In the genomic region with DNA sequence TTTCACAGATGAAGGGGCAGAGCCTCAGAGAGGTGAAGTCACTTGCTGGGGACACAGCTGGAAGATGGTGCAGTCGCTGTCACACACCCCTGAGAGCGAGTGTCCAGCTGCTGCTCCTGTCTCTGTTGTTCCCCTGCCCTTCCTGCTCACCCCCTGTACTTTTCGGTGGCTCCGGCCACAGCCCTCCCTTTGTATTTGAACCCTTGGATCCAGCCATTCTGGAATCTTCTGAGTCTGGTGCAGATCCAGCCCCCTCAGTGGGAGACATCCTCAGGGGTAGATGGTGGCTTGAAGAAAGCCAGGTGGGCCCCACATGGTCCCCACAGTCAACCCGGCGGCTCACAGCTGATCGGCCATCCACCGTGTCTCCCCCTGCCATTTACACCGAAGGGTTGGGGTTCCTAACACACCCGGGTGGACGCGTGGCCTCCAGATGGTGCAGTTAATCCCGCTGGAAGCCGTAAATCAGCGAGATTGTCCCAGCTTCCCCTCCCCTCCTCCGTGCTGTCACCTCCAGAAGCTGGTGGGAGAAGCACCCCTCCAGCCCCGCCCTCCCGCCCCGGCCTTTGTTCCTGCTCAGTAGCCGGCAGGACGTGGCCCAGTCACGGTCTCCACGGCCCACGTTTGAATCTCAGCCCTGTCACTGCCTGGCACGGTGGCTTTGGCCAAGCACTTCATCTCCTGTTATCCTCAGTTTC, we compare ENCODE assay signal across 12 cellular contexts.
A peak's percentile ranks its signal among the peaks of the same experiment; 100 is the strongest.
DNase-seq lines count a peak whose midpoint lies in the region; ATAC-seq and TF ChIP-seq lines count a peak whose summit lies in the region.
"Had no signal": no experiment of that assay in that cellular context is flagged by ENCODE, and none has a peak within 500 bp of the region (broad histone marks: within the 10 kb centered on the region; RNA-seq: fewer than 3 reads in every experiment).

No MANE protein-coding gene starts in this region.

- peaks cover 14% of the 10 kb centered on the region for H3K4me1 Mint-ChIP-seq in activated B cell treated with CpG ODN at 0.5 μM for 24 hours
- H3K4me1 Mint-ChIP-seq in naive thymus-derived CD8-positive, alpha-beta T cell, result peaks cover 7 to 44% (median 32%) of the 10 kb centered on the region in 4 donors

- DNase-seq in AG10803 (ENCODE audit: low read depth) (peak; percentile 29), COLO668 (lab: John Stamatoyannopoulos, UW; ENCODE audit: unreplicated experiment) (peak; percentile 17), activated B cell treated with CpG ODN at 0.5 μM for 24 hours (no peak), NCI-H2029 (lab: John Stamatoyannopoulos, UW) (no peak), NCI-H2029 treated with DMSO at 0.1 percent for 48 hours (lab: John Stamatoyannopoulos, UW) (no peak)
- DNase-seq in naive thymus-derived CD8-positive, alpha-beta T cell, result no peak
- no peak for DNase-seq in stimulated activated CD4-positive, alpha-beta T cell treated with anti-CD3 and anti-CD28 coated beads, Interleukin-4, amount 100 ng/mL, for 1 hour
- DNase-seq: activated CD4-positive, alpha-beta T cell treated with anti-CD3 and anti-CD28 coated beads for 36 hours; dorsolateral prefrontal cortex; NCI-H510A; SJCRH30 had no signal

- no peaks in the 10 kb centered on the region for H3K36me3 Mint-ChIP-seq in activated B cell treated with CpG ODN at 0.5 μM for 24 hours (ENCODE audit: low read depth)
- H3K36me3 Mint-ChIP-seq in naive thymus-derived CD8-positive, alpha-beta T cell, result no peaks in the 10 kb centered on the region

- peaks cover 2% of the 10 kb centered on the region for H3K27me3 Mint-ChIP-seq in activated B cell treated with CpG ODN at 0.5 μM for 24 hours
- peaks cover 0 to 3% (median 0%) of the 10 kb centered on the region in 5 donors for H3K27me3 Mint-ChIP-seq in naive thymus-derived CD8-positive, alpha-beta T cell
- H3K27me3 Mint-ChIP-seq: activated CD4-positive, alpha-beta T cell treated with anti-CD3 and anti-CD28 coated beads for 36 hours had no signal

- H3K27ac Mint-ChIP-seq in activated B cell treated with CpG ODN at 0.5 μM for 24 hours, result peak overlapping the region; percentile 53
- H3K27ac Mint-ChIP-seq in naive thymus-derived CD8-positive, alpha-beta T cell, result peak overlapping the region; percentile 70 to 99 (median 98)
- H3K27ac Mint-ChIP-seq: activated CD4-positive, alpha-beta T cell treated with anti-CD3 and anti-CD28 coated beads for 36 hours had no signal

- ATAC-seq in activated B cell treated with CpG ODN at 0.5 μM for 24 hours (ENCODE audit: low read depth), result no peak
- ATAC-seq in naive thymus-derived CD8-positive, alpha-beta T cell, result no peak
- no peak for ATAC-seq in GM21576 (IDR thresholded peaks at IDR 0.05; ENCODE audit: unreplicated experiment)
- ATAC-seq: activated CD4-positive, alpha-beta T cell treated with anti-CD3 and anti-CD28 coated beads for 36 hours had no signal

- CTCF ChIA-PET in activated B cell treated with CpG ODN at 0.5 μM for 24 hours (lab: Charles Lee), result no interaction called here

- H3K4me3 ChIP-seq in AG10803 (ENCODE audit: low read length), result no peak overlapping the region
- H3K4me3 ChIP-seq: dorsolateral prefrontal cortex, SJCRH30 had no signal

- POLR2A ChIA-PET in activated B cell treated with CpG ODN at 0.5 μM for 24 hours (lab: Charles Lee), result interaction anchor here (0.6 to 1.2 kb wide), 2 partner anchors 33 to 81 kb away, joined by 4 to 5 read pairs; no protein-coding TSS in a partner anchor
- POLR2A ChIA-PET in naive thymus-derived CD8-positive, alpha-beta T cell (lab: Charles Lee), result interaction anchor here (0.7 to 5.2 kb wide), 5 partner anchors 15 to 242 kb away, joined by 3 to 37 read pairs (median 4); no protein-coding TSS in a partner anchor

- intact Hi-C loops in activated B cell treated with CpG ODN at 0.5 μM for 24 hours (cut with micrococcal nuclease), result loop anchor here (10.0 kb wide), 1 partner anchor 241 kb away; the partner anchor contains the start of gene IER5L

- H3K4me3 Mint-ChIP-seq in activated B cell treated with CpG ODN at 0.5 μM for 24 hours, result no peak overlapping the region
- H3K4me3 Mint-ChIP-seq in naive thymus-derived CD8-positive, alpha-beta T cell, result peak overlapping the region in 6 of 10 donors; percentile 6 to 50 (median 38)
- H3K4me3 Mint-ChIP-seq: activated CD4-positive, alpha-beta T cell treated with anti-CD3 and anti-CD28 coated beads for 36 hours had no signal

- H3K9me3 Mint-ChIP-seq in activated B cell treated with CpG ODN at 0.5 μM for 24 hours, result no peaks in the 10 kb centered on the region
- peaks cover 0 to 2% (median 0%) of the 10 kb centered on the region in 9 donors for H3K9me3 Mint-ChIP-seq in naive thymus-derived CD8-positive, alpha-beta T cell

- TF ChIP-seq CTCF in AG10803 (conservative IDR thresholded peaks at IDR 0.05; ENCODE audit: low read length) (no peak), activated B cell treated with CpG ODN at 0.5 μM for 24 hours (IDR thresholded peaks at IDR 0.05) (no peak)

Comparison
In these comparisons a context has a peak if more than half of its experiments do, and no peak if none do; other contexts are left out.
1. DNase-seq: peak in AG10803 (single experiment) and COLO668 (single experiment); none in activated B cell treated with CpG ODN at 0.5 μM for 24 hours (single experiment), naive thymus-derived CD8-positive, alpha-beta T cell (0 of 10), NCI-H2029 (single experiment), stimulated activated CD4-positive, alpha-beta T cell treated with anti-CD3 and anti-CD28 coated beads, Interleukin-4, amount 100 ng/mL, for 1 hour (single experiment) and NCI-H2029 treated with DMSO at 0.1 percent for 48 hours (single experiment).